In genomic region chr15:98596885-98597343, GRCh38 we compare ENCODE assay signal across 16 cellular contexts.
"Had no signal": no experiment of that assay in that cellular context is flagged by ENCODE, and none has a peak within 500 bp of the region (broad histone marks: within the 10 kb centered on the region; RNA-seq: fewer than 3 reads in every experiment).

No MANE protein-coding gene starts in this region.

- DNase-seq: activated CD4-positive, alpha-beta T cell treated with anti-CD3 and anti-CD28 coated beads, Interleukin-2, amount 50 U/mL, for 1 hour; activated CD4-positive, CD25-positive, alpha-beta regulatory T cell; activated naive CD4-positive, alpha-beta T cell treated with anti-CD3 and anti-CD28 coated beads, Interleukin-2, amount 50 U/mL, for 16 hours; central memory CD4-positive, alpha-beta T cell; effector CD4-positive, alpha-beta T cell; heart right ventricle; kidney; left ventricle myocardium inferior; psoas muscle; stimulated activated CD4-positive, alpha-beta T cell treated with anti-CD3 and anti-CD28 coated beads, Interleukin-2, amount 100 ng/mL, for 48 hours had no signal

- H3K9me3 ChIP-seq: adrenal gland, heart right ventricle, left ventricle myocardium inferior, psoas muscle, thoracic aorta had no signal

- ATAC-seq: heart right ventricle, psoas muscle had no signal

- FAIRE-seq: endothelial cell of umbilical vein, frontal cortex, kidney, urothelium cell line had no signal

- H3K27me3 ChIP-seq: adrenal gland had no signal

- H3K4me1 ChIP-seq: left ventricle myocardium inferior, psoas muscle had no signal

- H3K4me3 ChIP-seq: adrenal gland, coronary artery, heart right ventricle, left ventricle myocardium inferior, psoas muscle, thoracic aorta had no signal

- H3K36me3 ChIP-seq: adrenal gland, heart right ventricle, left ventricle myocardium inferior, thoracic aorta had no signal

- H3K27ac ChIP-seq: adrenal gland, coronary artery, heart right ventricle, left ventricle myocardium inferior, psoas muscle, thoracic aorta had no signal
